ENCODE assay signal across 11 cellular contexts in genomic region chr19:16351133-16351809, GRCh38. TPM values are rescaled to one million over a fixed set of nuclear protein-coding genes. Genes with fewer than 3 reads are reported as not detected.
DNase-seq lines count a peak whose midpoint lies in the region; ATAC-seq, FAIRE-seq and TF ChIP-seq lines count a peak whose summit lies in the region.
"Had no signal": no experiment of that assay in that cellular context is flagged by ENCODE, and none has a peak within 500 bp of the region (broad histone marks: within the 10 kb centered on the region; RNA-seq: fewer than 3 reads in every experiment).

No MANE protein-coding gene starts in this region.

- FAIRE-seq in kidney (lab: Jason Lieb, UNC): no peak

- H3K4me3 ChIP-seq in fibroblast of mammary gland (ENCODE audit: control insufficient read depth, low read depth, low read length): no peak overlapping the region
- H3K4me3 ChIP-seq in upper lobe of right lung: no peak overlapping the region
- H3K4me3 ChIP-seq in kidney (ENCODE audit: low read length in 2 of 2): no peak overlapping the region

- no peaks in the 10 kb centered on the region for H3K9me3 ChIP-seq in upper lobe of right lung
- H3K9me3 ChIP-seq in kidney (ENCODE audit: control insufficient read depth in 1 of 2, low read length in 2 of 2): no peaks in the 10 kb centered on the region

- no peak overlapping the region for H3K9ac ChIP-seq in kidney (ENCODE audit: low read length in 2 of 2)

- TF ChIP-seq CTCF in fibroblast of mammary gland (conservative IDR thresholded peaks at IDR 0.05; ENCODE audit: control insufficient read depth, insufficient read depth, low read depth, low read length) (no peak), upper lobe of right lung (IDR thresholded peaks at IDR 0.05) (no peak), kidney (IDR thresholded peaks at IDR 0.05; ENCODE audit: borderline replicate concordance, extremely low read depth, insufficient read depth) (no peak)

- H3K4me1 ChIP-seq in upper lobe of right lung (peaks cover 17% of the 10 kb centered on the region), kidney (ENCODE audit: control insufficient read depth in 1 of 2, insufficient read depth in 1 of 2, low read depth in 1 of 2, low read length in 2 of 2) (peaks cover 0 to 2% of the 10 kb centered on the region in 2 donors)

- intact Hi-C loops in Right ventricle myocardium inferior (cut with DNase I) (no loop called here), Right ventricle myocardium superior (cut with DNase I) (no loop called here), upper lobe of right lung (cut with DNase I) (no loop called here), kidney (cut with DNase I) (no loop called here)

- H3K36me3 ChIP-seq in upper lobe of right lung (no peaks in the 10 kb centered on the region), kidney (ENCODE audit: control insufficient read depth in 1 of 2, insufficient read depth in 2 of 2, low read length in 2 of 2) (no peaks in the 10 kb centered on the region)

- H3K27me3 ChIP-seq in upper lobe of right lung: no peaks in the 10 kb centered on the region

- H3K27ac ChIP-seq in upper lobe of right lung: peak overlapping the region; percentile 30
- no peak overlapping the region for H3K27ac ChIP-seq in kidney (ENCODE audit: low read depth in 2 of 2, low read length in 2 of 2)

- no peak for ATAC-seq in Right ventricle myocardium inferior
- no peak for ATAC-seq in Right ventricle myocardium superior (ENCODE audit: poor library complexity)
- ATAC-seq in upper lobe of right lung: no peak
- no peak for ATAC-seq in GM19455 (IDR thresholded peaks at IDR 0.05; ENCODE audit: unreplicated experiment)
- ATAC-seq: HCT116 had no signal

- DNase-seq in Right ventricle myocardium inferior (ENCODE audit: missing footprints): peak; percentile 30
- DNase-seq in Right ventricle myocardium superior: no peak
- DNase-seq in RKO (ENCODE audit: low spot score): peak; percentile 47
- peak; percentile 61 for DNase-seq in fibroblast of mammary gland (ENCODE audit: low read depth)
- DNase-seq in upper lobe of right lung: no peak
- DNase-seq in islet precursor cell: no peak
- no peak for DNase-seq in kidney
- DNase-seq: activated CD4-positive, CD25-positive, alpha-beta regulatory T cell; RPMI8226 had no signal

RNA-seq across cellular contexts. Expression of gene KLF2, which starts 26.6 kb away (rescaled TPM):
- total RNA-seq in Right ventricle myocardium inferior (73.1 TPM), Right ventricle myocardium superior (67.6 TPM), upper lobe of right lung (198 TPM), kidney (131 TPM)
- polyA plus RNA-seq in kidney (ENCODE audit: insufficient read depth, low read depth, low replicate concordance): 114 TPM

Comparison
In these comparisons a context has a peak if more than half of its experiments do, and no peak if none do; other contexts are left out.
1. DNase-seq: peak in Right ventricle myocardium inferior (single experiment), RKO (single experiment) and fibroblast of mammary gland (single experiment); none in Right ventricle myocardium superior (single experiment), upper lobe of right lung (single experiment), islet precursor cell (single experiment) and kidney (single experiment).